In genomic region chr9:78236511-78236950, GRCh38 we compare ENCODE assay signal across 8 cellular contexts. TPM values are rescaled to one million over a fixed set of nuclear protein-coding genes. Genes with fewer than 3 reads are reported as not detected.
DNase-seq lines count a peak whose midpoint lies in the region; ATAC-seq, FAIRE-seq and TF ChIP-seq lines count a peak whose summit lies in the region.

No MANE protein-coding gene starts in this region.

- H3K27me3 ChIP-seq in Panc1 (ENCODE audit: control insufficient read depth, insufficient read depth, low read length), result no peaks in the 10 kb centered on the region
- no peaks in the 10 kb centered on the region for H3K27me3 ChIP-seq in neural cell (ENCODE audit: insufficient read depth, low read depth, low read length)

- TF ChIP-seq CTCF in 22Rv1 (IDR thresholded peaks at IDR 0.05) (no peak), Panc1 (IDR thresholded peaks at IDR 0.05) (no peak), epithelial cell of proximal tubule (conservative IDR thresholded peaks at IDR 0.05; ENCODE audit: low read depth, low read length) (no peak), neural cell (IDR thresholded peaks at IDR 0.05; ENCODE audit: poor library complexity, severe bottlenecking) (no peak)

- POLR2A ChIA-PET in Panc1 (lab: Charles Lee), result no interaction called here

- intact Hi-C loops in Panc1 (cut with micrococcal nuclease; ENCODE audit: unreplicated experiment), result loop anchor here (5.0 kb wide), 1 partner anchor 104 kb away; no protein-coding TSS in a partner anchor

- FAIRE-seq in H54 (lab: Jason Lieb, UNC), result no peak

- peak overlapping the region; percentile 11 for H3K4me2 ChIP-seq in neural cell (ENCODE audit: low read length)

- no TSS peak for BruUV-seq in Panc1 (replicated peaks; lab: Mats Ljungman, UMichigan)

- ATAC-seq in GM18505 (IDR thresholded peaks at IDR 0.05; ENCODE audit: unreplicated experiment), result peak; percentile 22
- ATAC-seq in HG03039 (IDR thresholded peaks at IDR 0.05; ENCODE audit: unreplicated experiment), result peak; percentile 15
- peak; percentile 39 for ATAC-seq in Panc1
- ATAC-seq in HG03571 (IDR thresholded peaks at IDR 0.05; ENCODE audit: unreplicated experiment), result no peak

- no peaks in the 10 kb centered on the region for H3K9me2 ChIP-seq in neural cell (ENCODE audit: insufficient read depth, low read length)

- H3K9me3 ChIP-seq in Panc1 (ENCODE audit: control insufficient read depth, insufficient read depth, low read depth, low read length) (no peaks in the 10 kb centered on the region), neural cell (ENCODE audit: low read length) (no peaks in the 10 kb centered on the region)

- peaks cover 7% of the 10 kb centered on the region for H3K79me2 ChIP-seq in neural cell (replicated peaks; ENCODE audit: insufficient read depth, low read length)

- H4K20me1 ChIP-seq in neural cell (ENCODE audit: insufficient read depth), result no peaks in the 10 kb centered on the region

- peak overlapping the region; percentile 79 for H3K9ac ChIP-seq in neural cell (ENCODE audit: low read length)

- CTCF ChIA-PET in Panc1 (lab: Charles Lee), result no interaction called here

- in situ Hi-C loops in Panc1 (cut with HindIII; ENCODE audit: low pct_unique_long_range_greater_than_20kb, low sequenced_read_pairs), result no loop called here

- TF ChIP-seq EP300 in neural cell (conservative IDR thresholded peaks at IDR 0.05; ENCODE audit: poor library complexity, severe bottlenecking), result no peak

- TF ChIP-seq POLR2A in GM18505 (IDR thresholded peaks at IDR 0.05; ENCODE audit: borderline replicate concordance, extremely low read depth, insufficient read depth, insufficient read length) (no peak), H54 (IDR thresholded peaks at IDR 0.05; ENCODE audit: low read depth, low read length) (no peak)

- DNase-seq in Panc1 (ENCODE audit: low read depth, low spot score), result no peak
- no peak for DNase-seq in epithelial cell of proximal tubule (ENCODE audit: low read depth)
- no peak for DNase-seq in H54 (ENCODE audit: insufficient read length, low spot score)

- H3K4me3 ChIP-seq in Panc1 (ENCODE audit: low read depth in 2 of 2, low read length in 2 of 2) (peak overlapping the region; percentile 78 to 85), epithelial cell of proximal tubule (ENCODE audit: low read depth, low read length) (peak overlapping the region; percentile 82), neural cell (ENCODE audit: low read length) (peak overlapping the region; percentile 96)

- H3K27ac ChIP-seq in 22Rv1 (peak overlapping the region; percentile 74), Panc1 (ENCODE audit: low read length) (peak overlapping the region; percentile 77), neural cell (ENCODE audit: low read length) (peak overlapping the region; percentile 74)

- H3F3A ChIP-seq in neural cell (ENCODE audit: insufficient read depth, low read length, poor library complexity, severe bottlenecking), result no peaks in the 10 kb centered on the region

- no peak for TF ChIP-seq RAD21 in neural cell (conservative IDR thresholded peaks at IDR 0.05)

- H3K36me3 ChIP-seq in Panc1 (ENCODE audit: control insufficient read depth, insufficient read depth, low read length), result peaks cover 5% of the 10 kb centered on the region
- H3K36me3 ChIP-seq in neural cell (ENCODE audit: insufficient read depth, low read length), result no peaks in the 10 kb centered on the region

- H3K4me1 ChIP-seq in Panc1 (ENCODE audit: control insufficient read depth, insufficient read depth, low read length), result peaks cover 2% of the 10 kb centered on the region; the same call in 1 of the 2 replicates

- H2AFZ ChIP-seq in neural cell (ENCODE audit: low read depth, low read length), result peak overlapping the region; percentile 91

TF ChIP-seq in neural cell, 6 proteins besides CTCF, POLR2A, EP300 and RAD21:
- TF ChIP-seq MXI1 (conservative IDR thresholded peaks at IDR 0.05; ENCODE audit: poor library complexity, severe bottlenecking) (peak; percentile 41), EZH2 (IDR thresholded peaks at IDR 0.05; ENCODE audit: borderline replicate concordance, insufficient read depth, low read length, poor library complexity, severe bottlenecking) (no peak), SMC3 (conservative IDR thresholded peaks at IDR 0.05; ENCODE audit: poor library complexity) (no peak), POLR2AphosphoS5 (IDR thresholded peaks at IDR 0.05) (no peak), REST (IDR thresholded peaks at IDR 0.05; ENCODE audit: borderline replicate concordance) (no peak), TAF1 (IDR thresholded peaks at IDR 0.05; ENCODE audit: low read depth) (no peak)

RNA-seq across cellular contexts. Expression of gene CEP78, which starts 0.7 kb away (rescaled TPM):
- 25.2 TPM for total RNA-seq in Panc1 (2021; ENCODE audit: unreplicated experiment)
- polyA plus RNA-seq in Panc1 (2012; ENCODE audit: insufficient read length), result 5.9 TPM
- 32.2 and 39.0 TPM in 2 replicates for total RNA-seq in epithelial cell of proximal tubule
- polyA plus RNA-seq in neural cell, result 57.8 and 64.9 TPM in 2 replicates
- polyA minus RNA-seq in neural cell, result 81.8 and 88.7 TPM in 2 replicates
